ENCODE assay signal across 1 cellular context in the genomic region with DNA sequence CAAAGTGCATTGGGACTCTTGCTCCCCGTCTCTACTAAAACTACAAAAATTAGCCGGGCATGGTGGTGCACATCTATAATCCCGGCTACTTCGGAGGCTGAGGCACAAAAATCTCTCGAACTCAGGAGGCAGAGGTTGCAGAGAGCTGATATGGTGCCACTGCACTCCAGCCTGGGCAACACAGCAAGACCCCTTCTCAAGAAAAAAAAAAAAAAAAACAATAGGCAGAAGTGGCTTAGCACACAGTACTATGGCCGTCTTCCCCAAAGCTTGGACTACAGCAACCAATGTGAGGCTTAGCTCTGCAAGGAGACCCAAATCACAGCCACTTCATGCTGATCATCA.
TF ChIP-seq lines count a peak whose summit lies in the region.

No MANE protein-coding gene starts in this region.

TF ChIP-seq in H1, 55 proteins besides CTCF, POLR2A, EP300 and RAD21:
- TF ChIP-seq HDAC2 (IDR thresholded peaks at IDR 0.05; ENCODE audit: borderline replicate concordance in 1 of 2, low read depth in 2 of 2, low read length in 2 of 2) = no peak
- TF ChIP-seq, protein P1, sequence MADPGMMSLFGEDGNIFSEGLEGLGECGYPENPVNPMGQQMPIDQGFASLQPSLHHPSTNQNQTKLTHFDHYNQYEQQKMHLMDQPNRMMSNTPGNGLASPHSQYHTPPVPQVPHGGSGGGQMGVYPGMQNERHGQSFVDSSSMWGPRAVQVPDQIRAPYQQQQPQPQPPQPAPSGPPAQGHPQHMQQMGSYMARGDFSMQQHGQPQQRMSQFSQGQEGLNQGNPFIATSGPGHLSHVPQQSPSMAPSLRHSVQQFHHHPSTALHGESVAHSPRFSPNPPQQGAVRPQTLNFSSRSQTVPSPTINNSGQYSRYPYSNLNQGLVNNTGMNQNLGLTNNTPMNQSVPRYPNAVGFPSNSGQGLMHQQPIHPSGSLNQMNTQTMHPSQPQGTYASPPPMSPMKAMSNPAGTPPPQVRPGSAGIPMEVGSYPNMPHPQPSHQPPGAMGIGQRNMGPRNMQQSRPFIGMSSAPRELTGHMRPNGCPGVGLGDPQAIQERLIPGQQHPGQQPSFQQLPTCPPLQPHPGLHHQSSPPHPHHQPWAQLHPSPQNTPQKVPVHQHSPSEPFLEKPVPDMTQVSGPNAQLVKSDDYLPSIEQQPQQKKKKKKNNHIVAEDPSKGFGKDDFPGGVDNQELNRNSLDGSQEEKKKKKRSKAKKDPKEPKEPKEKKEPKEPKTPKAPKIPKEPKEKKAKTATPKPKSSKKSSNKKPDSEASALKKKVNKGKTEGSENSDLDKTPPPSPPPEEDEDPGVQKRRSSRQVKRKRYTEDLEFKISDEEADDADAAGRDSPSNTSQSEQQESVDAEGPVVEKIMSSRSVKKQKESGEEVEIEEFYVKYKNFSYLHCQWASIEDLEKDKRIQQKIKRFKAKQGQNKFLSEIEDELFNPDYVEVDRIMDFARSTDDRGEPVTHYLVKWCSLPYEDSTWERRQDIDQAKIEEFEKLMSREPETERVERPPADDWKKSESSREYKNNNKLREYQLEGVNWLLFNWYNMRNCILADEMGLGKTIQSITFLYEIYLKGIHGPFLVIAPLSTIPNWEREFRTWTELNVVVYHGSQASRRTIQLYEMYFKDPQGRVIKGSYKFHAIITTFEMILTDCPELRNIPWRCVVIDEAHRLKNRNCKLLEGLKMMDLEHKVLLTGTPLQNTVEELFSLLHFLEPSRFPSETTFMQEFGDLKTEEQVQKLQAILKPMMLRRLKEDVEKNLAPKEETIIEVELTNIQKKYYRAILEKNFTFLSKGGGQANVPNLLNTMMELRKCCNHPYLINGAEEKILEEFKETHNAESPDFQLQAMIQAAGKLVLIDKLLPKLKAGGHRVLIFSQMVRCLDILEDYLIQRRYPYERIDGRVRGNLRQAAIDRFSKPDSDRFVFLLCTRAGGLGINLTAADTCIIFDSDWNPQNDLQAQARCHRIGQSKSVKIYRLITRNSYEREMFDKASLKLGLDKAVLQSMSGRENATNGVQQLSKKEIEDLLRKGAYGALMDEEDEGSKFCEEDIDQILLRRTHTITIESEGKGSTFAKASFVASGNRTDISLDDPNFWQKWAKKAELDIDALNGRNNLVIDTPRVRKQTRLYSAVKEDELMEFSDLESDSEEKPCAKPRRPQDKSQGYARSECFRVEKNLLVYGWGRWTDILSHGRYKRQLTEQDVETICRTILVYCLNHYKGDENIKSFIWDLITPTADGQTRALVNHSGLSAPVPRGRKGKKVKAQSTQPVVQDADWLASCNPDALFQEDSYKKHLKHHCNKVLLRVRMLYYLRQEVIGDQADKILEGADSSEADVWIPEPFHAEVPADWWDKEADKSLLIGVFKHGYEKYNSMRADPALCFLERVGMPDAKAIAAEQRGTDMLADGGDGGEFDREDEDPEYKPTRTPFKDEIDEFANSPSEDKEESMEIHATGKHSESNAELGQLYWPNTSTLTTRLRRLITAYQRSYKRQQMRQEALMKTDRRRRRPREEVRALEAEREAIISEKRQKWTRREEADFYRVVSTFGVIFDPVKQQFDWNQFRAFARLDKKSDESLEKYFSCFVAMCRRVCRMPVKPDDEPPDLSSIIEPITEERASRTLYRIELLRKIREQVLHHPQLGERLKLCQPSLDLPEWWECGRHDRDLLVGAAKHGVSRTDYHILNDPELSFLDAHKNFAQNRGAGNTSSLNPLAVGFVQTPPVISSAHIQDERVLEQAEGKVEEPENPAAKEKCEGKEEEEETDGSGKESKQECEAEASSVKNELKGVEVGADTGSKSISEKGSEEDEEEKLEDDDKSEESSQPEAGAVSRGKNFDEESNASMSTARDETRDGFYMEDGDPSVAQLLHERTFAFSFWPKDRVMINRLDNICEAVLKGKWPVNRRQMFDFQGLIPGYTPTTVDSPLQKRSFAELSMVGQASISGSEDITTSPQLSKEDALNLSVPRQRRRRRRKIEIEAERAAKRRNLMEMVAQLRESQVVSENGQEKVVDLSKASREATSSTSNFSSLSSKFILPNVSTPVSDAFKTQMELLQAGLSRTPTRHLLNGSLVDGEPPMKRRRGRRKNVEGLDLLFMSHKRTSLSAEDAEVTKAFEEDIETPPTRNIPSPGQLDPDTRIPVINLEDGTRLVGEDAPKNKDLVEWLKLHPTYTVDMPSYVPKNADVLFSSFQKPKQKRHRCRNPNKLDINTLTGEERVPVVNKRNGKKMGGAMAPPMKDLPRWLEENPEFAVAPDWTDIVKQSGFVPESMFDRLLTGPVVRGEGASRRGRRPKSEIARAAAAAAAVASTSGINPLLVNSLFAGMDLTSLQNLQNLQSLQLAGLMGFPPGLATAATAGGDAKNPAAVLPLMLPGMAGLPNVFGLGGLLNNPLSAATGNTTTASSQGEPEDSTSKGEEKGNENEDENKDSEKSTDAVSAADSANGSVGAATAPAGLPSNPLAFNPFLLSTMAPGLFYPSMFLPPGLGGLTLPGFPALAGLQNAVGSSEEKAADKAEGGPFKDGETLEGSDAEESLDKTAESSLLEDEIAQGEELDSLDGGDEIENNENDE (IDR thresholded peaks at IDR 0.05; ENCODE audit: insufficient replicate concordance, low read length) = no peak
- no peak for TF ChIP-seq NRF1 (IDR thresholded peaks at IDR 0.05; ENCODE audit: low read depth, low read length)
- TF ChIP-seq CEBPB (IDR thresholded peaks at IDR 0.05; ENCODE audit: low read depth, low read length) = no peak
- no peak for TF ChIP-seq HDAC6 (IDR thresholded peaks at IDR 0.05; ENCODE audit: low read depth, low read length)
- no peak for TF ChIP-seq TAF1 (IDR thresholded peaks at IDR 0.05; ENCODE audit: low read depth, low read length)
- no peak for TF ChIP-seq RNF2 (IDR thresholded peaks at IDR 0.05; ENCODE audit: borderline replicate concordance, low read depth, low read length, missing control alignments, poor library complexity, severe bottlenecking)
- TF ChIP-seq CBX8 (IDR thresholded peaks at IDR 0.05; ENCODE audit: borderline replicate concordance, low read depth, low read length) = no peak
- no peak for TF ChIP-seq TCF12 (IDR thresholded peaks at IDR 0.05; ENCODE audit: low read depth, low read length)
- TF ChIP-seq BRCA1 (IDR thresholded peaks at IDR 0.05; ENCODE audit: low read depth, low read length) = no peak
- no peak for TF ChIP-seq PHF8 (conservative IDR thresholded peaks at IDR 0.05; ENCODE audit: low read depth, low read length)
- no peak for TF ChIP-seq KDM1A (IDR thresholded peaks at IDR 0.05; ENCODE audit: borderline replicate concordance, low read length)
- TF ChIP-seq ASH2L (IDR thresholded peaks at IDR 0.05; ENCODE audit: low read length) = no peak
- TF ChIP-seq, protein P2, sequence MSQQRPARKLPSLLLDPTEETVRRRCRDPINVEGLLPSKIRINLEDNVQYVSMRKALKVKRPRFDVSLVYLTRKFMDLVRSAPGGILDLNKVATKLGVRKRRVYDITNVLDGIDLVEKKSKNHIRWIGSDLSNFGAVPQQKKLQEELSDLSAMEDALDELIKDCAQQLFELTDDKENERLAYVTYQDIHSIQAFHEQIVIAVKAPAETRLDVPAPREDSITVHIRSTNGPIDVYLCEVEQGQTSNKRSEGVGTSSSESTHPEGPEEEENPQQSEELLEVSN (IDR thresholded peaks at IDR 0.05) = no peak
- no peak for TF ChIP-seq KDM4A (IDR thresholded peaks at IDR 0.05; ENCODE audit: low read depth, low read length, severe bottlenecking)
- TF ChIP-seq SP2 (IDR thresholded peaks at IDR 0.05; ENCODE audit: low read length) = no peak
- TF ChIP-seq CHD1 (IDR thresholded peaks at IDR 0.05; ENCODE audit: low read depth, low read length) = no peak
- TF ChIP-seq, protein P3, sequence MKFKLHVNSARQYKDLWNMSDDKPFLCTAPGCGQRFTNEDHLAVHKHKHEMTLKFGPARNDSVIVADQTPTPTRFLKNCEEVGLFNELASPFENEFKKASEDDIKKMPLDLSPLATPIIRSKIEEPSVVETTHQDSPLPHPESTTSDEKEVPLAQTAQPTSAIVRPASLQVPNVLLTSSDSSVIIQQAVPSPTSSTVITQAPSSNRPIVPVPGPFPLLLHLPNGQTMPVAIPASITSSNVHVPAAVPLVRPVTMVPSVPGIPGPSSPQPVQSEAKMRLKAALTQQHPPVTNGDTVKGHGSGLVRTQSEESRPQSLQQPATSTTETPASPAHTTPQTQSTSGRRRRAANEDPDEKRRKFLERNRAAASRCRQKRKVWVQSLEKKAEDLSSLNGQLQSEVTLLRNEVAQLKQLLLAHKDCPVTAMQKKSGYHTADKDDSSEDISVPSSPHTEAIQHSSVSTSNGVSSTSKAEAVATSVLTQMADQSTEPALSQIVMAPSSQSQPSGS (IDR thresholded peaks at IDR 0.05; ENCODE audit: low read length) = no peak
- no peak for TF ChIP-seq CTBP2 (IDR thresholded peaks at IDR 0.05; ENCODE audit: borderline replicate concordance, insufficient read depth, insufficient read length, low read length)
- no peak for TF ChIP-seq CHD2 (IDR thresholded peaks at IDR 0.05; ENCODE audit: low read length)
